Comparison of ENCODE assay signal across 5 cellular contexts in genomic region chr11:7192785-7193184, GRCh38. TPM values are rescaled to one million over a fixed set of nuclear protein-coding genes. Genes with fewer than 3 reads are reported as not detected.
"Had no signal": no experiment of that assay in that cellular context is flagged by ENCODE, and none has a peak within 500 bp of the region (broad histone marks: within the 10 kb centered on the region; RNA-seq: fewer than 3 reads in every experiment).

No MANE protein-coding gene starts in this region.

RNA-seq across cellular contexts. Expression of gene SYT9, which starts 58.9 kb away (rescaled TPM):
- total RNA-seq: endothelial cell of umbilical vein, esophagus mucosa, fibroblast of lung, foreskin keratinocyte, glomerular endothelial cell had no signal
- polyA plus RNA-seq: fibroblast of lung had no signal
